In genomic region chr17:49703557-49704277, GRCh38 we compare ENCODE assay signal across 8 cellular contexts. TPM values are rescaled to one million over a fixed set of nuclear protein-coding genes. Genes with fewer than 3 reads are reported as not detected.
DNase-seq lines count a peak whose midpoint lies in the region; ATAC-seq and TF ChIP-seq lines count a peak whose summit lies in the region.

No MANE protein-coding gene starts in this region.

- no peak for TF ChIP-seq POLR2A in thyroid gland (IDR thresholded peaks at IDR 0.05)

- no peaks in the 10 kb centered on the region for H3K27me3 ChIP-seq in BLaER1 treated with 17β-estradiol and CSF1 and Interleukin-3, amounts not matched to agents 10 nM and 100 nM
- H3K27me3 ChIP-seq in thyroid gland, result no peaks in the 10 kb centered on the region

- no peak overlapping the region for H3K4me3 ChIP-seq in BLaER1 treated with 17β-estradiol and CSF1 and Interleukin-3, amounts not matched to agents 10 nM and 100 nM
- no peak overlapping the region for H3K4me3 ChIP-seq in thyroid gland (replicated peaks in 1 of 3)

- H3K9me3 ChIP-seq in BLaER1 treated with 17β-estradiol and CSF1 and Interleukin-3, amounts not matched to agents 10 nM and 100 nM (replicated peaks in 1 of 11), result no peaks in the 10 kb centered on the region
- no peaks in the 10 kb centered on the region for H3K9me3 ChIP-seq in thyroid gland

- peaks cover 51 to 89% (median 85%) of the 10 kb centered on the region in 10 experiments for H3K4me1 ChIP-seq in BLaER1 treated with 17β-estradiol and CSF1 and Interleukin-3, amounts not matched to agents 10 nM and 100 nM
- peaks cover 15 to 17% of the 10 kb centered on the region in 2 donors for H3K4me1 ChIP-seq in thyroid gland

- WGBS in thyroid gland, 2 donors, result 52 to 57% methylated on average over 6 of the region's 6 CpGs

- H3K9ac ChIP-seq in BLaER1 treated with 17β-estradiol and CSF1 and Interleukin-3, amounts not matched to agents 10 nM and 100 nM, result peak overlapping the region in 6 of 11 experiments; percentile 1 to 61 (median 37); a peak in 8 of 22 replicates

- intact Hi-C loops in thyroid gland (cut with DNase I), result no loop called here

- H3K27ac ChIP-seq in BLaER1 treated with 17β-estradiol and CSF1 and Interleukin-3, amounts not matched to agents 10 nM and 100 nM, result peak overlapping the region in 4 of 11 experiments; percentile 36 to 95 (median 66); a peak in 5 of 22 replicates
- no peak overlapping the region for H3K27ac ChIP-seq in thyroid gland

- peaks cover 0 to 15% (median 0%) of the 10 kb centered on the region in 11 experiments; a peak in 3 of 22 replicates for H4K20me1 ChIP-seq in BLaER1 treated with 17β-estradiol and CSF1 and Interleukin-3, amounts not matched to agents 10 nM and 100 nM

- no peak for ATAC-seq in GM18498 (IDR thresholded peaks at IDR 0.05; ENCODE audit: unreplicated experiment)

- H3K4me2 ChIP-seq in BLaER1 treated with 17β-estradiol and CSF1 and Interleukin-3, amounts not matched to agents 10 nM and 100 nM, result peak overlapping the region in 7 of 11 experiments; percentile 14 to 93 (median 34); a peak in 12 of 22 replicates

- H3K36me3 ChIP-seq in BLaER1 treated with 17β-estradiol and CSF1 and Interleukin-3, amounts not matched to agents 10 nM and 100 nM, result peaks cover 55 to 78% (median 66%) of the 10 kb centered on the region in 11 experiments
- peaks cover 54 to 61% of the 10 kb centered on the region in 2 donors for H3K36me3 ChIP-seq in thyroid gland

- TF ChIP-seq CTCF in thyroid gland (IDR thresholded peaks at IDR 0.05), result peak in 5 of 6 experiments; percentile 29 to 41 (median 33)

- DNase-seq in H4 (ENCODE audit: low spot score) (peak; percentile 53), SHP77 (lab: John Stamatoyannopoulos, UW) (peak; percentile 13 to 29), fibroblast of the conjunctiva (ENCODE audit: low read depth) (peak; percentile 32), thyroid gland (peak; percentile 43 to 63), NCI-H1105 treated with DMSO at 0.1 percent for 48 hours (lab: John Stamatoyannopoulos, UW) (no peak)
- DNase-seq in activated naive CD4-positive, alpha-beta T cell treated with anti-CD3 and anti-CD28 coated beads, Interleukin-2, amount 50 U/mL, for 16 hours, result no peak

RNA-seq across cellular contexts. Expression of gene SLC35B1, which starts 4.0 kb away (rescaled TPM):
- 142 and 160 TPM in 2 replicates for total RNA-seq in H4 (2014; rRNA removed; shearing (Covaris generic))
- 100 to 1,000 TPM in 2 of 4 donors, 10 to 100 TPM in 2; 77.5 to 171 (median 94.7) TPM for total RNA-seq in thyroid gland

RNA-seq across cellular contexts. Expression of gene SPOP, which starts 25.8 kb away (rescaled TPM):
- 30.7 and 43.9 TPM in 2 replicates for total RNA-seq in H4 (2014; rRNA removed; shearing (Covaris generic))
- total RNA-seq in thyroid gland, result 10 to 100 TPM; 78.5 to 86.4 (median 81.6) TPM

Comparison
In these comparisons a context has a peak if more than half of its experiments do, and no peak if none do; other contexts are left out.
1. DNase-seq: peak in H4 (single experiment), SHP77 (2 of 2), fibroblast of the conjunctiva (single experiment) and thyroid gland (2 of 2); none in NCI-H1105 treated with DMSO at 0.1 percent for 48 hours (single experiment) and activated naive CD4-positive, alpha-beta T cell treated with anti-CD3 and anti-CD28 coated beads, Interleukin-2, amount 50 U/mL, for 16 hours (single experiment).